In genomic region chr15:88904808-88905327, GRCh38 we compare ENCODE assay signal across 8 cellular contexts. TPM values are rescaled to one million over a fixed set of nuclear protein-coding genes. Genes with fewer than 3 reads are reported as not detected.
A peak's percentile ranks its signal among the peaks of the same experiment; 100 is the strongest.
DNase-seq lines count a peak whose midpoint lies in the region; ATAC-seq and TF ChIP-seq lines count a peak whose summit lies in the region.

No MANE protein-coding gene starts in this region.

- no peak overlapping the region for H4K8ac ChIP-seq in mesenchymal stem cell (ENCODE audit: low read length)

- H3K14ac ChIP-seq in mesenchymal stem cell (ENCODE audit: low read length in 2 of 2), result no peak overlapping the region

- H3K36me3 ChIP-seq in mesenchymal stem cell (ENCODE audit: control insufficient read depth in 1 of 2, insufficient read depth in 2 of 2, low read depth in 1 of 2, low read length in 2 of 2), result peaks cover 57 to 81% of the 10 kb centered on the region in 2 experiments

- H3K23ac ChIP-seq in mesenchymal stem cell (ENCODE audit: low read length in 2 of 2), result no peak overlapping the region

- H3K9me3 ChIP-seq in mesenchymal stem cell (ENCODE audit: control insufficient read depth, low read length), result no peaks in the 10 kb centered on the region

- no peak overlapping the region for H3K4me3 ChIP-seq in dorsolateral prefrontal cortex
- no peak overlapping the region for H3K4me3 ChIP-seq in mesenchymal stem cell (ENCODE audit: insufficient read depth in 1 of 2, low read depth in 1 of 2, low read length in 2 of 2)

- H2BK120ac ChIP-seq in mesenchymal stem cell (ENCODE audit: low read depth, low read length), result no peak overlapping the region

- H3K4me2 ChIP-seq in mesenchymal stem cell (ENCODE audit: low read length, poor library complexity, severe bottlenecking), result no peak overlapping the region

- DNase-seq in ACHN (peak; percentile 67), NCI-H526 (lab: John Stamatoyannopoulos, UW) (peak; percentile 67 to 89), dorsolateral prefrontal cortex (peak; percentile 67 to 90 (median 85)), mesenchymal stem cell (peak; percentile 68)
- peak; percentile 94 to 96 for DNase-seq in activated CD4-positive, alpha-beta T cell treated with anti-CD3 and anti-CD28 coated beads, Interleukin-2, amount 50 U/mL, for 4 hours
- peak; percentile 83 to 87 for DNase-seq in stimulated activated CD8-positive, alpha-beta memory T cell treated with anti-CD3 and anti-CD28 coated beads, Interleukin-2, amount 100 ng/mL, for 1 hour (ENCODE audit: low read depth in 2 of 2)

- intact Hi-C loops in dorsolateral prefrontal cortex (cut with DNase I), result loop anchor here (1.0 to 10.0 kb wide), 9 partner anchors 45 to 428 kb away; no protein-coding TSS in a partner anchor

- H3K9ac ChIP-seq in mesenchymal stem cell (ENCODE audit: low read length), result peak overlapping the region; percentile 25

- H3K18ac ChIP-seq in mesenchymal stem cell (ENCODE audit: low read depth in 1 of 2, low read length in 2 of 2), result no peak overlapping the region

- H3K27ac ChIP-seq in dorsolateral prefrontal cortex (peak overlapping the region in 19 of 59 donors; percentile 1 to 64 (median 44)), mesenchymal stem cell (ENCODE audit: low read length, poor library complexity, severe bottlenecking) (no peak overlapping the region)

- H3K27me3 ChIP-seq in dorsolateral prefrontal cortex (no peaks in the 10 kb centered on the region), mesenchymal stem cell (ENCODE audit: control insufficient read depth in 1 of 2, insufficient read depth in 1 of 2, low read length in 2 of 2) (no peaks in the 10 kb centered on the region)

- 38% methylated on average over 9 of the region's 9 CpGs for WGBS in mesenchymal stem cell

- no peak overlapping the region for H4K91ac ChIP-seq in mesenchymal stem cell (ENCODE audit: low read length)

- H2AFZ ChIP-seq in mesenchymal stem cell (ENCODE audit: low read depth, low read length), result no peak overlapping the region

- peaks cover 11% of the 10 kb centered on the region for H3K4me1 ChIP-seq in mesenchymal stem cell (ENCODE audit: control insufficient read depth, insufficient read depth, low read depth, low read length)

- ATAC-seq in GM18511 (IDR thresholded peaks at IDR 0.05; ENCODE audit: unreplicated experiment) (peak; percentile 93), HG03103 (IDR thresholded peaks at IDR 0.05; ENCODE audit: low read depth, unreplicated experiment) (peak; percentile 65)

- in situ Hi-C loops in ACHN (cut with HindIII; ENCODE audit: low pct_ligation_motif_present, low pct_unique_long_range_greater_than_20kb, low sequenced_read_pairs), result no loop called here

- H2AK5ac ChIP-seq in mesenchymal stem cell (ENCODE audit: low read length, severe bottlenecking), result no peak overlapping the region

- peak overlapping the region in 1 of 2 experiments; percentile 10 for H2BK12ac ChIP-seq in mesenchymal stem cell (ENCODE audit: low read length in 2 of 2)

- H2BK5ac ChIP-seq in mesenchymal stem cell (ENCODE audit: low read depth, low read length, poor library complexity, severe bottlenecking), result no peak overlapping the region

- peaks cover 28% of the 10 kb centered on the region for H3K79me1 ChIP-seq in mesenchymal stem cell (replicated peaks; ENCODE audit: low read length, poor library complexity, severe bottlenecking)

- H2BK15ac ChIP-seq in mesenchymal stem cell (ENCODE audit: low read depth, poor library complexity, severe bottlenecking), result peak overlapping the region; percentile 78

- H3K4ac ChIP-seq in mesenchymal stem cell (ENCODE audit: low read depth in 1 of 2, low read length in 2 of 2), result no peak overlapping the region

- peak; percentile 95 to 100 (median 99) for TF ChIP-seq CTCF in dorsolateral prefrontal cortex (IDR thresholded peaks at IDR 0.05 in 54 of 56, conservative IDR thresholded peaks at IDR 0.05 in 2 of 56; ENCODE audit: low read depth in 1 of 56, partially characterized antibody in 56 of 56)

RNA-seq across cellular contexts. Expression of gene MFGE8, which starts 8.3 kb away (rescaled TPM):
- total RNA-seq in dorsolateral prefrontal cortex, result 100 to 1,000 TPM in 42 of 120 experiments, 10 to 100 TPM in 78; 38.8 to 183 (median 87.0) TPM
- polyA plus RNA-seq in mesenchymal stem cell (2013, experiment 1 of 2), result 160 TPM
- polyA plus RNA-seq in mesenchymal stem cell (2013, experiment 2 of 2), result 152 TPM

RNA-seq across cellular contexts. Expression of gene HAPLN3, which starts 9.5 kb away (rescaled TPM):
- 10 to 100 TPM in 2 of 120 experiments, 1 to 10 TPM in 115, under 1 TPM in 3; 0.44 to 13.0 (median 3.2) TPM for total RNA-seq in dorsolateral prefrontal cortex
- polyA plus RNA-seq in mesenchymal stem cell (2013, experiment 1 of 2), result 0.98 TPM
- polyA plus RNA-seq in mesenchymal stem cell (2013, experiment 2 of 2), result 1.1 TPM
